In genomic region chr14:99427632-99428315, GRCh38 we compare ENCODE assay signal across 12 cellular contexts. TPM values are rescaled to one million over a fixed set of nuclear protein-coding genes. Genes with fewer than 3 reads are reported as not detected.
DNase-seq lines count a peak whose midpoint lies in the region; ATAC-seq, FAIRE-seq and TF ChIP-seq lines count a peak whose summit lies in the region.
"Had no signal": no experiment of that assay in that cellular context is flagged by ENCODE, and none has a peak within 500 bp of the region (broad histone marks: within the 10 kb centered on the region; RNA-seq: fewer than 3 reads in every experiment).

No MANE protein-coding gene starts in this region.

- no peak for ATAC-seq in stimulated activated naive CD8-positive, alpha-beta T cell treated with anti-CD3 and anti-CD28 coated beads, Interleukin-15, Interleukin-2, amounts not matched to agents 100 U/mL and 50 U/mL, for 24 hours
- ATAC-seq: activated CD8-positive, alpha-beta memory T cell treated with anti-CD3 and anti-CD28 coated beads, Interleukin-2, amount 10 ng/mL, durations not matched to agents 7 days and 5 days; gastroesophageal sphincter had no signal

- H3K4me1 Mint-ChIP-seq in astrocyte (ENCODE audit: low read depth, unreplicated experiment), result peaks cover 32% of the 10 kb centered on the region

- DNase-seq in AG08395 (ENCODE audit: low spot score) (peak; percentile 94), HFF-Myc (ENCODE audit: extremely low read depth, low read depth) (peak; percentile 50), astrocyte (ENCODE audit: low read depth) (peak; percentile 60), islet precursor cell (peak; percentile 93), T-helper 2 cell (no peak), lower leg skin (ENCODE audit: low spot score in 2 of 2) (no peak), SW 1271 (lab: John Stamatoyannopoulos, UW) (no peak)
- DNase-seq in stimulated activated naive CD8-positive, alpha-beta T cell treated with anti-CD3 and anti-CD28 coated beads, Interleukin-15, Interleukin-2, amounts not matched to agents 100 U/mL and 50 U/mL, for 24 hours, result no peak
- DNase-seq: activated CD8-positive, alpha-beta memory T cell treated with anti-CD3 and anti-CD28 coated beads, Interleukin-2, amount 10 ng/mL, durations not matched to agents 7 days and 5 days; dermis blood vessel endothelial cell had no signal

- H3K4me3 ChIP-seq in HFF-Myc (replicated peaks; ENCODE audit: low read depth, low read length), result no peak overlapping the region
- no peak overlapping the region for H3K4me3 ChIP-seq in astrocyte (ENCODE audit: insufficient read depth, low read depth, low read length)
- no peak overlapping the region for H3K4me3 ChIP-seq in lower leg skin (ENCODE audit: low read depth, poor library complexity, severe bottlenecking)
- H3K4me3 ChIP-seq: gastroesophageal sphincter had no signal

- no peak for TF ChIP-seq CTCF in HFF-Myc (IDR thresholded peaks at IDR 0.05; ENCODE audit: low read depth, low read length, missing control alignments)
- TF ChIP-seq CTCF in astrocyte (IDR thresholded peaks at IDR 0.05; ENCODE audit: insufficient read depth, low read depth, low read length), result no peak
- TF ChIP-seq CTCF in lower leg skin (IDR thresholded peaks at IDR 0.05), result no peak

- H3K9ac ChIP-seq in astrocyte (ENCODE audit: low read length), result no peak overlapping the region

- peak overlapping the region; percentile 33 for H3K4me2 ChIP-seq in astrocyte (ENCODE audit: low read length)

- intact Hi-C loops in lower leg skin (cut with DNase I; ENCODE audit: low total_unique reads), result no loop called here

- H3K36me3 Mint-ChIP-seq in astrocyte (ENCODE audit: low read depth, unreplicated experiment), result peaks cover 26% of the 10 kb centered on the region

- no peaks in the 10 kb centered on the region for H3K79me2 ChIP-seq in astrocyte (ENCODE audit: insufficient read depth, low read length)

- no peak for TF ChIP-seq POLR2A in lower leg skin (IDR thresholded peaks at IDR 0.05)

- peak overlapping the region; percentile 47 for H3K4me3 Mint-ChIP-seq in astrocyte (ENCODE audit: unreplicated experiment)
- H3K4me3 Mint-ChIP-seq: activated CD8-positive, alpha-beta memory T cell treated with anti-CD3 and anti-CD28 coated beads, Interleukin-2, amount 10 ng/mL, durations not matched to agents 7 days and 5 days had no signal

- H3K9me3 ChIP-seq in astrocyte (ENCODE audit: insufficient read depth, low read depth, low read length), result no peaks in the 10 kb centered on the region

- peak overlapping the region; percentile 41 for H3K27ac Mint-ChIP-seq in astrocyte (ENCODE audit: unreplicated experiment)
- H3K27ac Mint-ChIP-seq: activated CD8-positive, alpha-beta memory T cell treated with anti-CD3 and anti-CD28 coated beads, Interleukin-2, amount 10 ng/mL, durations not matched to agents 7 days and 5 days had no signal

- peak overlapping the region; percentile 2 for H2AFZ ChIP-seq in astrocyte (ENCODE audit: low read depth, low read length)

- H3K27me3 Mint-ChIP-seq in astrocyte (ENCODE audit: low read depth, unreplicated experiment), result no peaks in the 10 kb centered on the region
- H3K27me3 Mint-ChIP-seq: activated CD8-positive, alpha-beta memory T cell treated with anti-CD3 and anti-CD28 coated beads, Interleukin-2, amount 10 ng/mL, durations not matched to agents 7 days and 5 days had no signal

- peaks cover 8% of the 10 kb centered on the region for H3K4me1 ChIP-seq in astrocyte (ENCODE audit: insufficient read depth, low read length)

- peaks cover 23% of the 10 kb centered on the region for H4K20me1 ChIP-seq in astrocyte (ENCODE audit: insufficient read depth, low read length)

- no peaks in the 10 kb centered on the region for H3K36me3 ChIP-seq in astrocyte (ENCODE audit: insufficient read depth, low read length)

- peak; percentile 17 for FAIRE-seq in astrocyte (lab: Jason Lieb, UNC)
- FAIRE-seq: TTC549 had no signal

- peak overlapping the region; percentile 18 for H3K27ac ChIP-seq in astrocyte (ENCODE audit: low read depth, low read length)
- H3K27ac ChIP-seq: gastroesophageal sphincter had no signal

- H3K27me3 ChIP-seq in astrocyte (ENCODE audit: insufficient read depth, low read length), result no peaks in the 10 kb centered on the region
- H3K27me3 ChIP-seq: gastroesophageal sphincter had no signal

- 76 to 78% methylated on average over 11 of the region's 11 CpGs for WGBS in lower leg skin, 2 donors

- H3K9me3 Mint-ChIP-seq in astrocyte (ENCODE audit: unreplicated experiment), result peaks cover 4% of the 10 kb centered on the region

RNA-seq across cellular contexts. Expression of gene SETD3, which starts 52.9 kb away (rescaled TPM):
- total RNA-seq in astrocyte (62.8 and 65.8 TPM in 2 replicates), lower leg skin (10 to 100 TPM; 36.8 to 62.5 (median 47.6) TPM)

RNA-seq across cellular contexts. Expression of gene CCNK, which starts 53.4 kb away (rescaled TPM):
- total RNA-seq in astrocyte (110 and 121 TPM in 2 replicates), lower leg skin (10 to 100 TPM; 15.0 to 29.4 (median 25.3) TPM)

Comparison
In these comparisons a context has a peak if more than half of its experiments do, and no peak if none do; other contexts are left out.
1. DNase-seq: peak in AG08395 (single experiment), HFF-Myc (single experiment), astrocyte (single experiment) and islet precursor cell (single experiment); none in T-helper 2 cell (0 of 5), lower leg skin (0 of 2), SW 1271 (0 of 2) and stimulated activated naive CD8-positive, alpha-beta T cell treated with anti-CD3 and anti-CD28 coated beads, Interleukin-15, Interleukin-2, amounts not matched to agents 100 U/mL and 50 U/mL, for 24 hours (single experiment).